In genomic region chr6:43978473-43979360, GRCh38 we compare ENCODE assay signal across 13 cellular contexts.
A peak's percentile ranks its signal among the peaks of the same experiment; 100 is the strongest.
DNase-seq lines count a peak whose midpoint lies in the region; ATAC-seq and TF ChIP-seq lines count a peak whose summit lies in the region.
"Had no signal": no experiment of that assay in that cellular context is flagged by ENCODE, and none has a peak within 500 bp of the region (broad histone marks: within the 10 kb centered on the region; RNA-seq: fewer than 3 reads in every experiment).

No MANE protein-coding gene starts in this region.

- H3K9me2 ChIP-seq in MM.1S (replicated peaks; ENCODE audit: insufficient read depth, low read length): no peaks in the 10 kb centered on the region

- H3K4me3 ChIP-seq in MM.1S (ENCODE audit: low read length) (no peak overlapping the region), osteoblast (ENCODE audit: insufficient read depth, low read length) (no peak overlapping the region)
- H3K4me3 ChIP-seq: cardiac muscle cell, sigmoid colon had no signal

- H3K27me3 ChIP-seq in MM.1S (replicated peaks; ENCODE audit: insufficient read depth, low read length) (no peaks in the 10 kb centered on the region), osteoblast (ENCODE audit: insufficient read depth, low read length) (no peaks in the 10 kb centered on the region)
- H3K27me3 ChIP-seq: cardiac muscle cell, sigmoid colon had no signal

- H3K79me2 ChIP-seq in MM.1S (ENCODE audit: low read length) (no peaks in the 10 kb centered on the region), osteoblast (ENCODE audit: insufficient read depth, low read length) (no peaks in the 10 kb centered on the region)

- H3K4me1 ChIP-seq in MM.1S (ENCODE audit: low read length): peaks cover 19% of the 10 kb centered on the region
- peaks cover 26% of the 10 kb centered on the region for H3K4me1 ChIP-seq in osteoblast (ENCODE audit: insufficient read depth, low read length)

- peaks cover 12% of the 10 kb centered on the region; the same call in 1 of the 2 replicates for H3F3A ChIP-seq in MM.1S (ENCODE audit: insufficient read depth, low read length)

- H2AFZ ChIP-seq in MM.1S (ENCODE audit: low read length) (no peak overlapping the region), osteoblast (ENCODE audit: low read length) (no peak overlapping the region)

- H3K9me3 ChIP-seq in MM.1S (replicated peaks; ENCODE audit: insufficient read depth, low read length): no peaks in the 10 kb centered on the region
- H3K9me3 ChIP-seq in osteoblast (ENCODE audit: low read depth, low read length): peaks cover 3% of the 10 kb centered on the region

- H4K20me1 ChIP-seq in MM.1S (ENCODE audit: insufficient read depth, low read length): no peaks in the 10 kb centered on the region
- H4K20me1 ChIP-seq in osteoblast (ENCODE audit: insufficient read depth, low read length): no peaks in the 10 kb centered on the region

- H3K9ac ChIP-seq in MM.1S (ENCODE audit: low read length): no peak overlapping the region

- ATAC-seq in HG03442 (IDR thresholded peaks at IDR 0.05; ENCODE audit: unreplicated experiment): no peak
- ATAC-seq: CD8-positive, alpha-beta T cell had no signal

- peak; percentile 50 for DNase-seq in GM03348 (ENCODE audit: low spot score)
- no peak for DNase-seq in MM.1S
- DNase-seq in dedifferentiated amniotic fluid mesenchymal stem cell (ENCODE audit: extremely low spot score): peak; percentile 16
- DNase-seq in osteoblast (ENCODE audit: insufficient read length, low spot score, missing footprints): peak; percentile 89
- no peak for DNase-seq in midbrain (lab: John Stamatoyannopoulos, UW)
- no peak for DNase-seq in NCI-H748 treated with DMSO at 0.1 percent for 48 hours (lab: John Stamatoyannopoulos, UW)
- DNase-seq: activated CD4-positive, alpha-beta T cell treated with anti-CD3 and anti-CD28 coated beads for 4 hours; NCI-H1092; sigmoid colon; SW 1271 had no signal

- H3K36me3 ChIP-seq in MM.1S (replicated peaks; ENCODE audit: insufficient read depth, low read length) (no peaks in the 10 kb centered on the region), osteoblast (ENCODE audit: insufficient read depth, low read length) (no peaks in the 10 kb centered on the region)
- H3K36me3 ChIP-seq: cardiac muscle cell, sigmoid colon had no signal

- H3K4me2 ChIP-seq in MM.1S (ENCODE audit: low read depth, low read length) (peak overlapping the region; percentile 35; the same call in 1 of the 2 replicates), osteoblast (ENCODE audit: insufficient read depth, low read length) (no peak overlapping the region)

- H3K27ac ChIP-seq in MM.1S (ENCODE audit: low read length): no peak overlapping the region
- H3K27ac ChIP-seq in osteoblast (ENCODE audit: low read depth, low read length): no peak overlapping the region
- H3K27ac ChIP-seq: cardiac muscle cell, sigmoid colon had no signal

- TF ChIP-seq CTCF in MM.1S (IDR thresholded peaks at IDR 0.05; ENCODE audit: low read length) (no peak), osteoblast (IDR thresholded peaks at IDR 0.05; ENCODE audit: extremely low read depth, low read depth, low read length) (no peak)

Comparison
In these comparisons a context has a peak if more than half of its experiments do, and no peak if none do; other contexts are left out.
1. DNase-seq: peak in GM03348 (single experiment), dedifferentiated amniotic fluid mesenchymal stem cell (single experiment) and osteoblast (single experiment); none in MM.1S (single experiment), midbrain (single experiment) and NCI-H748 treated with DMSO at 0.1 percent for 48 hours (single experiment).